In genomic region chr1:109383850-109384249, GRCh38 we compare ENCODE assay signal across 1 cellular context.
A peak's percentile ranks its signal among the peaks of the same experiment; 100 is the strongest.
TF ChIP-seq lines count a peak whose summit lies in the region.

No MANE protein-coding gene starts in this region.

TF ChIP-seq in K562, 482 proteins besides CTCF, POLR2A, EP300 and RAD21 (continued from another document):
- no peak for TF ChIP-seq ATF4 (CRISPR knock-in tag; IDR thresholded peaks at IDR 0.05)
- TF ChIP-seq FOSL1 (tag; conservative IDR thresholded peaks at IDR 0.05), result peak; percentile 60
- no peak for TF ChIP-seq COPS2 (conservative IDR thresholded peaks at IDR 0.05)
- peak; percentile 14 for TF ChIP-seq FOS (IDR thresholded peaks at IDR 0.05; ENCODE audit: extremely low read depth, insufficient read length)
- no peak for TF ChIP-seq ZBTB5 (IDR thresholded peaks at IDR 0.05)
- peak; percentile 85 for TF ChIP-seq MAFK (IDR thresholded peaks at IDR 0.05; ENCODE audit: low read length)
- TF ChIP-seq RCOR1 (IDR thresholded peaks at IDR 0.05; ENCODE audit: borderline replicate concordance in 1 of 2, low read depth in 2 of 2, low read length in 2 of 2), result peak in 1 of 2 experiments; percentile 43; a peak in 1 of 4 replicates
- TF ChIP-seq ZNF277 (CRISPR knock-in tag; IDR thresholded peaks at IDR 0.05; ENCODE audit: borderline replicate concordance), result no peak
